In the genomic region with DNA sequence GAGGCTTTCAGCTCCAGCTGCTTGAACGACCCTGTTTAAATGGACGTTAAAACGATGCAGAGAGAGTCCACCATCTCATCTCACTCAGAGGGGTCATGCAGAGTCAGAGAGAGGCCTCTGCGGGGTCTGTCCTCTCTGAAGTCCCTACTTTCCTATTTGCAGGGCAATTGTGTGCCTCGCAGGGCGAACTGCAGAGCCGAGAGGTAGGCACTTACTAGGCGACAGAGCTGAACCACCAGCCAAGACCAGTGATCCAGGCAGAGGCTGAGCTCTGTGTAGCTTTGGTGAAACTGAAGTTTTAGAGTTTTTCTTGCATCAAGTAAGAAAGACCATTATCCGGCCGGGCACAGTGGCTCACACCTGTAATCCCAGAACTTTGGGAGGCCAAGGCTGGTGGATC, we compare ENCODE assay signal across 23 cellular contexts.
DNase-seq lines count a peak whose midpoint lies in the region; ATAC-seq and TF ChIP-seq lines count a peak whose summit lies in the region.
"Had no signal": no experiment of that assay in that cellular context is flagged by ENCODE, and none has a peak within 500 bp of the region (broad histone marks: within the 10 kb centered on the region; RNA-seq: fewer than 3 reads in every experiment).

No MANE protein-coding gene starts in this region.

- CTCF ChIA-PET in HCT116 (lab: Charles Lee) = interaction anchor here (2.0 kb wide), 1 partner anchor 10 kb away, joined by 6 read pairs; no protein-coding TSS in a partner anchor
- CTCF ChIA-PET in CD4-positive, alpha-beta memory T cell (lab: Charles Lee; ENCODE audit: partially characterized antibody) = interaction anchor here (2.0 kb wide), 1 partner anchor 10 kb away, joined by 8 read pairs; no protein-coding TSS in a partner anchor

- POLR2A ChIA-PET in HCT116 (lab: Charles Lee) = no interaction called here
- POLR2A ChIA-PET in CD4-positive, alpha-beta memory T cell (lab: Charles Lee; ENCODE audit: partially characterized antibody) = no interaction called here

- RAD21 ChIA-PET in HCT116 (lab: Charles Lee; ENCODE audit: low non-redundant PET in 1 of 2, low total read pairs in 2 of 2, uncharacterized antibody in 2 of 2, unreplicated experiment in 2 of 2) = interaction anchor here in 1 of 2 experiments (0.5 kb wide), 1 partner anchor 482 kb away, joined by 4 read pairs; no protein-coding TSS in a partner anchor

- H3K27ac Mint-ChIP-seq in natural killer cell = no peak overlapping the region
- no peak overlapping the region for H3K27ac Mint-ChIP-seq in natural killer cell treated with Interleukin-12 subunit alpha and Interleukin-12 subunit beta and Interleukin-15 and Interleukin-18, amount 100 ng/mL, for 72 hours
- no peak overlapping the region for H3K27ac Mint-ChIP-seq in naive B cell
- H3K27ac Mint-ChIP-seq in CD4-positive, alpha-beta memory T cell = no peak overlapping the region
- H3K27ac Mint-ChIP-seq: HFFc6 had no signal

- H3K9me3 Mint-ChIP-seq in natural killer cell = no peaks in the 10 kb centered on the region
- H3K9me3 Mint-ChIP-seq in natural killer cell treated with Interleukin-12 subunit alpha and Interleukin-12 subunit beta and Interleukin-15 and Interleukin-18, amount 100 ng/mL, for 72 hours = no peaks in the 10 kb centered on the region
- no peaks in the 10 kb centered on the region for H3K9me3 Mint-ChIP-seq in naive B cell
- no peaks in the 10 kb centered on the region for H3K9me3 Mint-ChIP-seq in CD4-positive, alpha-beta memory T cell
- H3K9me3 Mint-ChIP-seq: H9, HFFc6 had no signal

- H3K4me3 Mint-ChIP-seq in natural killer cell (peak overlapping the region; percentile 56), naive B cell (peak overlapping the region in 5 of 8 donors; percentile 20 to 86 (median 33))
- no peak overlapping the region for H3K4me3 Mint-ChIP-seq in natural killer cell treated with Interleukin-12 subunit alpha and Interleukin-12 subunit beta and Interleukin-15 and Interleukin-18, amount 100 ng/mL, for 72 hours
- H3K4me3 Mint-ChIP-seq in CD4-positive, alpha-beta memory T cell = peak overlapping the region in 1 of 8 donors; percentile 26
- H3K4me3 Mint-ChIP-seq: H9 had no signal

- H3K36me3 ChIP-seq in HCT116 (ENCODE audit: control insufficient read depth in 1 of 2, insufficient read depth in 2 of 2, low read length in 2 of 2) = no peaks in the 10 kb centered on the region
- no peaks in the 10 kb centered on the region for H3K36me3 ChIP-seq in CD4-positive, alpha-beta memory T cell (ENCODE audit: insufficient read depth, low read length)
- no peaks in the 10 kb centered on the region for H3K36me3 ChIP-seq in effector memory CD4-positive, alpha-beta T cell (ENCODE audit: control insufficient read depth, insufficient read depth, low read length)
- H3K36me3 ChIP-seq: MG63, SJCRH30 had no signal

- no peak for TF ChIP-seq POLR2A in HCT116 (IDR thresholded peaks at IDR 0.05; ENCODE audit: borderline replicate concordance, extremely low read depth, insufficient read depth, insufficient read length)

- no peak overlapping the region for H3K4me2 ChIP-seq in HCT116 (ENCODE audit: low read length)

- no peak overlapping the region for H2AFZ ChIP-seq in HCT116 (ENCODE audit: low read depth, low read length, poor library complexity, severe bottlenecking)

- no peak for TF ChIP-seq CTCF in natural killer cell (IDR thresholded peaks at IDR 0.05)
- no peak for TF ChIP-seq CTCF in HCT116 (IDR thresholded peaks at IDR 0.05 in 2 of 3, conservative IDR thresholded peaks at IDR 0.05 in 1 of 3; ENCODE audit: borderline replicate concordance in 1 of 3, insufficient read depth in 1 of 3, low read depth in 2 of 3, low read length in 2 of 3)

- TF ChIP-seq RAD21 in HCT116 (IDR thresholded peaks at IDR 0.05; ENCODE audit: low read depth) = no peak

- no peaks in the 10 kb centered on the region for H3K9me3 ChIP-seq in HCT116 (ENCODE audit: control insufficient read depth in 1 of 2, insufficient read depth in 1 of 2, low read depth in 1 of 2, low read length in 2 of 2)
- H3K9me3 ChIP-seq in CD4-positive, alpha-beta memory T cell (ENCODE audit: control insufficient read depth in 1 of 2, low read length in 2 of 2) = no peaks in the 10 kb centered on the region
- no peaks in the 10 kb centered on the region for H3K9me3 ChIP-seq in effector memory CD4-positive, alpha-beta T cell (ENCODE audit: control insufficient read depth, low read length)
- H3K9me3 ChIP-seq: MG63, SJCRH30 had no signal

- H3K4me1 Mint-ChIP-seq in natural killer cell (peaks cover 10 to 12% of the 10 kb centered on the region in 2 donors), naive B cell (peaks cover 0 to 15% (median 13%) of the 10 kb centered on the region in 3 donors)
- peaks cover 9 to 12% of the 10 kb centered on the region in 2 donors for H3K4me1 Mint-ChIP-seq in natural killer cell treated with Interleukin-12 subunit alpha and Interleukin-12 subunit beta and Interleukin-15 and Interleukin-18, amount 100 ng/mL, for 72 hours (ENCODE audit: low read depth in 2 of 2)
- H3K4me1 Mint-ChIP-seq in CD4-positive, alpha-beta memory T cell = peaks cover 4 to 12% (median 9%) of the 10 kb centered on the region in 4 donors

- H3K27me3 Mint-ChIP-seq in natural killer cell (ENCODE audit: low read depth in 2 of 2) (peaks cover 0 to 9% of the 10 kb centered on the region in 2 donors), naive B cell (peaks cover 0 to 8% (median 3%) of the 10 kb centered on the region in 3 donors)
- peaks cover 0 to 6% of the 10 kb centered on the region in 2 donors for H3K27me3 Mint-ChIP-seq in natural killer cell treated with Interleukin-12 subunit alpha and Interleukin-12 subunit beta and Interleukin-15 and Interleukin-18, amount 100 ng/mL, for 72 hours
- H3K27me3 Mint-ChIP-seq in CD4-positive, alpha-beta memory T cell = peaks cover 0 to 4% of the 10 kb centered on the region in 2 donors

- no peak overlapping the region for H3K27ac ChIP-seq in HCT116 (ENCODE audit: low read depth, low read length)
- H3K27ac ChIP-seq in CD4-positive, alpha-beta memory T cell (ENCODE audit: low read depth, low read length) = no peak overlapping the region
- H3K27ac ChIP-seq in effector memory CD4-positive, alpha-beta T cell (ENCODE audit: insufficient read depth, low read length, poor library complexity, severe bottlenecking) = no peak overlapping the region
- H3K27ac ChIP-seq: C4-2B, SJCRH30 had no signal

- BruUV-seq in HCT116 (replicated peaks; lab: Mats Ljungman, UMichigan) = no TSS peak

- no peak overlapping the region for H3K9ac ChIP-seq in HCT116 (ENCODE audit: low read length)

- H3K79me2 ChIP-seq in HCT116 (ENCODE audit: insufficient read depth, low read length) = no peaks in the 10 kb centered on the region

- no peaks in the 10 kb centered on the region for H3K9me2 ChIP-seq in HCT116 (ENCODE audit: insufficient read depth)

- H3K4me3 ChIP-seq in HCT116 (replicated peaks in 1 of 2; ENCODE audit: low read depth in 1 of 2, low read length in 2 of 2) = no peak overlapping the region
- no peak overlapping the region for H3K4me3 ChIP-seq in CD4-positive, alpha-beta memory T cell (ENCODE audit: low read length in 2 of 2)
- H3K4me3 ChIP-seq in effector memory CD4-positive, alpha-beta T cell (ENCODE audit: insufficient read depth, low read depth, low read length, poor library complexity, severe bottlenecking) = no peak overlapping the region
- H3K4me3 ChIP-seq: MG63, SJCRH30 had no signal

- peaks cover 0 to 10% of the 10 kb centered on the region in 2 experiments; a peak in 2 of 4 replicates for H3K4me1 ChIP-seq in HCT116 (ENCODE audit: control insufficient read depth in 1 of 2, insufficient read depth in 2 of 2, low read length in 2 of 2)
- H3K4me1 ChIP-seq in CD4-positive, alpha-beta memory T cell (ENCODE audit: insufficient read depth, low read length) = no peaks in the 10 kb centered on the region
- no peaks in the 10 kb centered on the region for H3K4me1 ChIP-seq in effector memory CD4-positive, alpha-beta T cell (ENCODE audit: control insufficient read depth, insufficient read depth, low read length, poor library complexity, severe bottlenecking)

- ATAC-seq in natural killer cell (no peak), HCT116 (0 out of 2 replicates have a peak, but pooled peaks have one; percentile 14), naive B cell (ENCODE audit: low read depth in 2 of 2) (no peak), HG03565 (IDR thresholded peaks at IDR 0.05; ENCODE audit: unreplicated experiment) (no peak)
- ATAC-seq in natural killer cell treated with Interleukin-12 subunit alpha and Interleukin-12 subunit beta and Interleukin-15 and Interleukin-18, amount 100 ng/mL, for 72 hours = no peak
- ATAC-seq: HepG2, PC-3, Right ventricle myocardium inferior had no signal

- no peaks in the 10 kb centered on the region for H3K27me3 ChIP-seq in HCT116 (ENCODE audit: insufficient read depth, low read length)
- H3K27me3 ChIP-seq in CD4-positive, alpha-beta memory T cell (ENCODE audit: insufficient read depth, low read length) = no peaks in the 10 kb centered on the region
- no peaks in the 10 kb centered on the region for H3K27me3 ChIP-seq in effector memory CD4-positive, alpha-beta T cell (replicated peaks; ENCODE audit: control insufficient read depth, insufficient read depth, low read length, poor library complexity, severe bottlenecking)
- H3K27me3 ChIP-seq: MG63 had no signal

- intact Hi-C loops in natural killer cell (cut with micrococcal nuclease) (no loop called here), HCT116 (cut with micrococcal nuclease) (no loop called here)
- intact Hi-C loops in CD4-positive, alpha-beta memory T cell (cut with micrococcal nuclease) = no loop called here

- no peaks in the 10 kb centered on the region for H4K20me1 ChIP-seq in HCT116 (ENCODE audit: insufficient read depth)

- H3K36me3 Mint-ChIP-seq in natural killer cell (no peaks in the 10 kb centered on the region), naive B cell (no peaks in the 10 kb centered on the region)
- H3K36me3 Mint-ChIP-seq in natural killer cell treated with Interleukin-12 subunit alpha and Interleukin-12 subunit beta and Interleukin-15 and Interleukin-18, amount 100 ng/mL, for 72 hours = no peaks in the 10 kb centered on the region
- H3K36me3 Mint-ChIP-seq in CD4-positive, alpha-beta memory T cell = no peaks in the 10 kb centered on the region

- no peak for DNase-seq in natural killer cell
- DNase-seq in natural killer cell treated with Interleukin-12 subunit alpha and Interleukin-12 subunit beta and Interleukin-15 and Interleukin-18, amount 100 ng/mL, for 72 hours (ENCODE audit: low spot score) = no peak
- DNase-seq in HCT116 (ENCODE audit: low read depth, low spot score) = no peak
- DNase-seq in naive B cell = no peak
- no peak for DNase-seq in CD4-positive, alpha-beta memory T cell
- DNase-seq in effector memory CD4-positive, alpha-beta T cell = no peak
- DNase-seq: H9; HFFc6; MG63; NCI-H1105 treated with DMSO at 0.1 percent for 48 hours; NCI-H146; NCI-H1930; NCI-H2107; NCI-H446; NCI-H526; NCI-H82; NK-92 treated with Interleukin-12 subunit alpha and Interleukin-12 subunit beta, amount 100 ng/mL, for 24 hours; PC-3; SJCRH30 had no signal

TF ChIP-seq in HCT116, 20 proteins besides CTCF, POLR2A, EP300 and RAD21 (continues in another document):
- TF ChIP-seq POLR2AphosphoS5 (IDR thresholded peaks at IDR 0.05; ENCODE audit: low read depth, low read length) = no peak
- TF ChIP-seq ZNF274 (IDR thresholded peaks at IDR 0.05; ENCODE audit: low read depth, low read length) = no peak
- no peak for TF ChIP-seq SIN3A (IDR thresholded peaks at IDR 0.05; ENCODE audit: low read depth)
- TF ChIP-seq YY1 (IDR thresholded peaks at IDR 0.05; ENCODE audit: extremely low read depth, insufficient replicate concordance, low read depth, low read length) = no peak
